ENCODE assay signal across 8 cellular contexts in the genomic region with DNA sequence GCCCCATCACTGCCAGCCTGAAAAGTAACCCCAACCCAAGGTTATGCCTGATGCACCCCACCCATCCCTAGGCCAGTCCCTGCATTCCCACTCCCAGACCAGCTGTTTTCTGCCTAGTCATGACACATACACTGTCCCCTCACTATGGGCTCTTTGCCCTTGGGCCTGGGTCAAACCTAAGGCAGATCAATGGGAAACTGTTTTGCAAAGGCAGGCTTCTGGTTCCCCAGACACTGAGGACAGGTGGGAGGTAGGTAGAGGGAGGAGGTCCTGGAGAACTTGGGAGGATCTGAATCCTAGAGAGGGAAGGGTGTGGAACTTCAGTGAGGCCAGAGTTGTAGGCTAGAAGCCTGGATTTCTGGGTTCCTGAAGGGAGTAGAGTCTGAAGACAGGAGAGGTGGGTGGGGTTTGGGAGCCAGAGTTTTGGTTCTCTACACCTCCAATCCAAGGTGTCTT. TPM values are rescaled to one million over a fixed set of nuclear protein-coding genes. Genes with fewer than 3 reads are reported as not detected.
A peak's percentile ranks its signal among the peaks of the same experiment; 100 is the strongest.
DNase-seq lines count a peak whose midpoint lies in the region; ATAC-seq and TF ChIP-seq lines count a peak whose summit lies in the region.

No MANE protein-coding gene starts in this region.

- peak overlapping the region; percentile 98 for H3K27ac ChIP-seq in CD8-positive, alpha-beta memory T cell (ENCODE audit: low read depth, low read length)
- H3K27ac ChIP-seq in Peyer's patch, result peak overlapping the region; percentile 84 to 96 (median 94)

- peaks cover 0 to 63% (median 7%) of the 10 kb centered on the region in 3 donors for H3K36me3 Mint-ChIP-seq in CD8-positive, alpha-beta memory T cell
- peaks cover 21% of the 10 kb centered on the region for H3K36me3 Mint-ChIP-seq in osteocyte (ENCODE audit: unreplicated experiment)

- peaks cover 23% of the 10 kb centered on the region for H3K36me3 ChIP-seq in CD8-positive, alpha-beta memory T cell (ENCODE audit: insufficient read depth, low read length)
- peaks cover 0 to 40% (median 0%) of the 10 kb centered on the region in 3 donors for H3K36me3 ChIP-seq in Peyer's patch

- peaks cover 54 to 81% (median 55%) of the 10 kb centered on the region in 3 donors for H3K4me1 Mint-ChIP-seq in CD8-positive, alpha-beta memory T cell
- H3K4me1 Mint-ChIP-seq in osteocyte (ENCODE audit: unreplicated experiment), result peaks cover 58% of the 10 kb centered on the region

- H3K4me3 ChIP-seq in CD8-positive, alpha-beta memory T cell (ENCODE audit: low read length), result peak overlapping the region; percentile 97
- peak overlapping the region; percentile 49 to 81 (median 63) for H3K4me3 ChIP-seq in Peyer's patch
- H3K4me3 ChIP-seq in epithelial cell of esophagus (ENCODE audit: low read length), result peak overlapping the region; percentile 100

- no peak for TF ChIP-seq CTCF in Peyer's patch (IDR thresholded peaks at IDR 0.05)
- no peak for TF ChIP-seq CTCF in epithelial cell of esophagus (IDR thresholded peaks at IDR 0.05; ENCODE audit: insufficient read depth, low read depth, low read length, missing control alignments)
- no peak for TF ChIP-seq CTCF in osteocyte (IDR thresholded peaks at IDR 0.05)

- peak overlapping the region; percentile 93 to 99 (median 98) for H3K4me3 Mint-ChIP-seq in CD8-positive, alpha-beta memory T cell
- H3K4me3 Mint-ChIP-seq in osteocyte (ENCODE audit: unreplicated experiment), result peak overlapping the region; percentile 99

- H3K4me1 ChIP-seq in CD8-positive, alpha-beta memory T cell (ENCODE audit: insufficient read depth, low read length), result peaks cover 54% of the 10 kb centered on the region
- H3K4me1 ChIP-seq in Peyer's patch, result peaks cover 11 to 64% (median 30%) of the 10 kb centered on the region in 4 donors

- no peak for ATAC-seq in GM21825 (IDR thresholded peaks at IDR 0.05; ENCODE audit: unreplicated experiment)

- H3K9me3 ChIP-seq in CD8-positive, alpha-beta memory T cell (ENCODE audit: low read length), result no peaks in the 10 kb centered on the region
- no peaks in the 10 kb centered on the region for H3K9me3 ChIP-seq in Peyer's patch

- no peak for TF ChIP-seq POLR2A in Peyer's patch (IDR thresholded peaks at IDR 0.05)

- POLR2A ChIA-PET in CD8-positive, alpha-beta memory T cell (lab: Charles Lee), result no interaction called here

- H3K27ac Mint-ChIP-seq in CD8-positive, alpha-beta memory T cell, result peak overlapping the region; percentile 91 to 98 (median 96)
- H3K27ac Mint-ChIP-seq in osteocyte (ENCODE audit: unreplicated experiment), result peak overlapping the region; percentile 96

- CTCF ChIA-PET in CD8-positive, alpha-beta memory T cell (lab: Charles Lee), result interaction anchor here (2.2 to 9.6 kb wide), 3 partner anchors 36 to 97 kb away, joined by 6 to 71 read pairs (median 6); a partner anchor contains a TSS

- no peaks in the 10 kb centered on the region for H3K27me3 ChIP-seq in CD8-positive, alpha-beta memory T cell (ENCODE audit: insufficient read depth, low read length, poor library complexity, severe bottlenecking)
- H3K27me3 ChIP-seq in Peyer's patch, result no peaks in the 10 kb centered on the region

- DNase-seq in CD8-positive, alpha-beta memory T cell, result no peak
- DNase-seq in Peyer's patch, result no peak
- DNase-seq in epithelial cell of esophagus (ENCODE audit: low read depth), result no peak
- no peak for DNase-seq in osteocyte (ENCODE audit: extremely low spot score, unreplicated experiment)
- DNase-seq in NCI-H226, result no peak
- DNase-seq in activated gamma-delta T cell treated with Interleukin-2 at 50 U/mL for 16 hours, result no peak
- DNase-seq in SHP77 (lab: John Stamatoyannopoulos, UW), result no peak

- H3K27me3 Mint-ChIP-seq in CD8-positive, alpha-beta memory T cell, result no peaks in the 10 kb centered on the region
- no peaks in the 10 kb centered on the region for H3K27me3 Mint-ChIP-seq in osteocyte (ENCODE audit: unreplicated experiment)

- no peaks in the 10 kb centered on the region for H3K9me3 Mint-ChIP-seq in CD8-positive, alpha-beta memory T cell
- no peaks in the 10 kb centered on the region for H3K9me3 Mint-ChIP-seq in osteocyte (ENCODE audit: unreplicated experiment)

RNA-seq across cellular contexts. Expression of a gene that starts 2.1 kb away (rescaled TPM):
- 100 to 1,000 TPM; 377 TPM for total RNA-seq in CD8-positive, alpha-beta memory T cell
- polyA plus RNA-seq in CD8-positive, alpha-beta memory T cell, result 657 TPM
- total RNA-seq in Peyer's patch, result 100 to 1,000 TPM; 207 to 307 (median 270) TPM
- 230 and 242 TPM in 2 replicates for total RNA-seq in osteocyte

RNA-seq across cellular contexts. Expression of a gene that starts 5.2 kb away (rescaled TPM):
- 1 to 10 TPM; 4.1 to 4.9 TPM for total RNA-seq in CD8-positive, alpha-beta memory T cell
- 26.3 TPM for polyA plus RNA-seq in CD8-positive, alpha-beta memory T cell
- total RNA-seq in Peyer's patch, result 100 to 1,000 TPM in 1 of 4 donors, 10 to 100 TPM in 3; 25.6 to 136 (median 53.3) TPM
- total RNA-seq in osteocyte, result 91.4 and 96.3 TPM in 2 replicates

RNA-seq across cellular contexts. Expression of a gene that starts 5.5 kb away (rescaled TPM):
- 10 to 100 TPM; 36.4 to 39.8 TPM for total RNA-seq in CD8-positive, alpha-beta memory T cell
- 2.0 TPM for polyA plus RNA-seq in CD8-positive, alpha-beta memory T cell
- 10 to 100 TPM; 21.4 to 72.6 (median 46.1) TPM for total RNA-seq in Peyer's patch
- total RNA-seq in osteocyte, result 18.4 and 20.9 TPM in 2 replicates

RNA-seq across cellular contexts. Expression of a gene that starts 11.1 kb away (rescaled TPM):
- not detected for total RNA-seq in CD8-positive, alpha-beta memory T cell
- 0.08 TPM for polyA plus RNA-seq in CD8-positive, alpha-beta memory T cell
- total RNA-seq in Peyer's patch (not detected), osteocyte (not detected in 2 replicates)

RNA-seq across cellular contexts. Expression of a gene that starts 12.7 kb away (rescaled TPM):
- total RNA-seq in CD8-positive, alpha-beta memory T cell, result not detected
- not detected for polyA plus RNA-seq in CD8-positive, alpha-beta memory T cell
- total RNA-seq in Peyer's patch, result not detected
- not detected in 2 replicates for total RNA-seq in osteocyte

Comparison
In these comparisons a context has a peak if more than half of its experiments do, and no peak if none do; other contexts are left out.
1. RNA of a gene that starts 5.2 kb away (total RNA-seq): 91.4 to 96.3 TPM in osteocyte and 25.6 to 136 TPM in Peyer's patch; 4.1 to 4.9 TPM in CD8-positive, alpha-beta memory T cell; every median in the first group is over 4 times any median in the second.
2. Peak in every context shown above with its lines, with median percentiles within 50 percentile points of each other: H3K4me3 ChIP-seq.